ENCODE assay signal across 13 cellular contexts in genomic region chr7:99096124-99096887, GRCh38. TPM values are rescaled to one million over a fixed set of nuclear protein-coding genes. Genes with fewer than 3 reads are reported as not detected.
A peak's percentile ranks its signal among the peaks of the same experiment; 100 is the strongest.
DNase-seq lines count a peak whose midpoint lies in the region; ATAC-seq, FAIRE-seq and TF ChIP-seq lines count a peak whose summit lies in the region.
"Had no signal": no experiment of that assay in that cellular context is flagged by ENCODE, and none has a peak within 500 bp of the region (broad histone marks: within the 10 kb centered on the region; RNA-seq: fewer than 3 reads in every experiment).

No MANE protein-coding gene starts in this region.

- H3K79me2 ChIP-seq in MM.1S (ENCODE audit: low read length): peaks cover 66% of the 10 kb centered on the region

- H3K36me3 ChIP-seq in MM.1S (replicated peaks; ENCODE audit: insufficient read depth, low read length): no peaks in the 10 kb centered on the region

- no peak overlapping the region for H3K9ac ChIP-seq in MM.1S (ENCODE audit: low read length)
- H3K9ac ChIP-seq: BLaER1 had no signal

- DNase-seq in MM.1S (peak; percentile 66), cerebellar cortex (ENCODE audit: low spot score) (peak; percentile 15), WTC11 (ENCODE audit: low spot score) (no peak), KBM-7 (no peak), DMS114 treated with DMSO at 0.1 percent for 48 hours (lab: John Stamatoyannopoulos, UW; ENCODE audit: unreplicated experiment) (no peak), SHP77 (lab: John Stamatoyannopoulos, UW) (no peak)
- no peak for DNase-seq in stimulated activated effector memory CD8-positive, alpha-beta T cell treated with anti-CD3 and anti-CD28 coated beads, Interleukin-12 subunit alpha, Interleukin-12 subunit beta, amount 100 ng/mL, for 72 hours (ENCODE audit: low spot score in 2 of 2)
- DNase-seq: NK-92 treated with Interleukin-12 subunit alpha and Interleukin-12 subunit beta, amount 100 ng/mL, for 24 hours; T-helper 2 cell had no signal

- CTCF ChIA-PET in WTC11 (lab: Charles Lee): interaction anchor here (1.4 kb wide), 1 partner anchor 59 kb away, joined by 4 read pairs; no protein-coding TSS in a partner anchor

- peak; percentile 63 for ATAC-seq in stimulated activated effector memory CD8-positive, alpha-beta T cell treated with anti-CD3 and anti-CD28 coated beads, Interleukin-12 subunit alpha, Interleukin-12 subunit beta, amount 100 ng/mL, for 72 hours
- ATAC-seq in WTC11: no peak
- ATAC-seq: foreskin keratinocyte had no signal

- no peak overlapping the region for H3K4me3 ChIP-seq in MM.1S (ENCODE audit: low read length)
- H3K4me3 ChIP-seq: BLaER1, skin epidermis had no signal

- no peaks in the 10 kb centered on the region for H3F3A ChIP-seq in MM.1S (ENCODE audit: insufficient read depth, low read length)

- peaks cover 6% of the 10 kb centered on the region; the same call in 1 of the 2 replicates for H4K20me1 ChIP-seq in MM.1S (ENCODE audit: insufficient read depth, low read length)

- in situ Hi-C loops in KBM-7 (cut with MboI; ENCODE audit: low pct_unique_long_range_greater_than_20kb, low sequenced_read_pairs): no loop called here

- H3K36me3 Mint-ChIP-seq in stimulated activated effector memory CD8-positive, alpha-beta T cell treated with anti-CD3 and anti-CD28 coated beads, Interleukin-12 subunit alpha, Interleukin-12 subunit beta, amount 100 ng/mL, for 72 hours: no peaks in the 10 kb centered on the region
- peaks cover 2% of the 10 kb centered on the region; the same call in 1 of the 2 replicates for H3K36me3 Mint-ChIP-seq in WTC11

- no peaks in the 10 kb centered on the region for H3K27me3 ChIP-seq in MM.1S (replicated peaks; ENCODE audit: insufficient read depth, low read length)
- H3K27me3 ChIP-seq: BLaER1, foreskin keratinocyte had no signal

- no peak overlapping the region for H3K4me3 Mint-ChIP-seq in stimulated activated effector memory CD8-positive, alpha-beta T cell treated with anti-CD3 and anti-CD28 coated beads, Interleukin-12 subunit alpha, Interleukin-12 subunit beta, amount 100 ng/mL, for 72 hours
- H3K4me3 Mint-ChIP-seq in WTC11: no peak overlapping the region

- no peak for TF ChIP-seq CTCF in MM.1S (IDR thresholded peaks at IDR 0.05; ENCODE audit: low read length)
- TF ChIP-seq CTCF in WTC11 (IDR thresholded peaks at IDR 0.05): no peak

- POLR2A ChIA-PET in WTC11 (lab: Charles Lee): no interaction called here

- no peak overlapping the region for H3K27ac ChIP-seq in MM.1S (ENCODE audit: low read length)
- H3K27ac ChIP-seq: BLaER1, foreskin keratinocyte had no signal

- FAIRE-seq in islet of Langerhans (lab: Jason Lieb, UNC): peak; percentile 96

- no peaks in the 10 kb centered on the region for H3K27me3 Mint-ChIP-seq in WTC11 (ENCODE audit: low read depth)

- no peak overlapping the region for H2AFZ ChIP-seq in MM.1S (ENCODE audit: low read length)

- no peak overlapping the region for H3K4me2 ChIP-seq in MM.1S (ENCODE audit: low read depth, low read length)

- H3K9me3 ChIP-seq in MM.1S (replicated peaks; ENCODE audit: insufficient read depth, low read length): peaks cover 4% of the 10 kb centered on the region; the same call in 1 of the 2 replicates

- no peaks in the 10 kb centered on the region for H3K9me2 ChIP-seq in MM.1S (replicated peaks; ENCODE audit: insufficient read depth, low read length)

- no peaks in the 10 kb centered on the region for H3K9me3 Mint-ChIP-seq in stimulated activated effector memory CD8-positive, alpha-beta T cell treated with anti-CD3 and anti-CD28 coated beads, Interleukin-12 subunit alpha, Interleukin-12 subunit beta, amount 100 ng/mL, for 72 hours
- 0 out of 2 replicates have a peak, but pooled peaks cover 4% of the 10 kb centered on the region for H3K9me3 Mint-ChIP-seq in WTC11

- peaks cover 46% of the 10 kb centered on the region for H3K4me1 Mint-ChIP-seq in stimulated activated effector memory CD8-positive, alpha-beta T cell treated with anti-CD3 and anti-CD28 coated beads, Interleukin-12 subunit alpha, Interleukin-12 subunit beta, amount 100 ng/mL, for 72 hours
- H3K4me1 Mint-ChIP-seq in WTC11: peaks cover 45% of the 10 kb centered on the region

- H3K27ac Mint-ChIP-seq in stimulated activated effector memory CD8-positive, alpha-beta T cell treated with anti-CD3 and anti-CD28 coated beads, Interleukin-12 subunit alpha, Interleukin-12 subunit beta, amount 100 ng/mL, for 72 hours: no peak overlapping the region
- H3K27ac Mint-ChIP-seq in WTC11: no peak overlapping the region

- H3K4me1 ChIP-seq in MM.1S (ENCODE audit: low read length): 0 out of 2 replicates have a peak, but pooled peaks cover 5% of the 10 kb centered on the region

TF ChIP-seq in WTC11, 78 proteins besides CTCF, POLR2A, EP300 and RAD21:
- TF ChIP-seq ZSCAN18 (CRISPR knock-in tag; IDR thresholded peaks at IDR 0.05) (no peak), ZNF138 (CRISPR knock-in tag; conservative IDR thresholded peaks at IDR 0.05) (no peak), ZNF671 (CRISPR knock-in tag; IDR thresholded peaks at IDR 0.05) (no peak), STAT6 (CRISPR knock-in tag; conservative IDR thresholded peaks at IDR 0.05; ENCODE audit: low read depth) (no peak), ZBTB21 (CRISPR knock-in tag; IDR thresholded peaks at IDR 0.05; ENCODE audit: borderline replicate concordance) (no peak), ZNF317 (CRISPR knock-in tag; IDR thresholded peaks at IDR 0.05; ENCODE audit: borderline replicate concordance, low read depth) (no peak), ZNF121 (CRISPR knock-in tag; IDR thresholded peaks at IDR 0.05) (no peak)

RNA-seq across cellular contexts. Expression of gene SMURF1, which starts 47.6 kb away (rescaled TPM):
- 22.1 to 23.2 TPM (median 22.4 TPM) in 3 replicates for total RNA-seq in WTC11 (2021)

Comparison
In these comparisons a context has a peak if more than half of its experiments do, and no peak if none do; other contexts are left out.
1. DNase-seq: peak in MM.1S (single experiment) and cerebellar cortex (single experiment); none in stimulated activated effector memory CD8-positive, alpha-beta T cell treated with anti-CD3 and anti-CD28 coated beads, Interleukin-12 subunit alpha, Interleukin-12 subunit beta, amount 100 ng/mL, for 72 hours (0 of 2), WTC11 (single experiment), KBM-7 (single experiment), DMS114 treated with DMSO at 0.1 percent for 48 hours (single experiment) and SHP77 (0 of 2).